Comparison of ENCODE assay signal across 14 cellular contexts in the genomic region with DNA sequence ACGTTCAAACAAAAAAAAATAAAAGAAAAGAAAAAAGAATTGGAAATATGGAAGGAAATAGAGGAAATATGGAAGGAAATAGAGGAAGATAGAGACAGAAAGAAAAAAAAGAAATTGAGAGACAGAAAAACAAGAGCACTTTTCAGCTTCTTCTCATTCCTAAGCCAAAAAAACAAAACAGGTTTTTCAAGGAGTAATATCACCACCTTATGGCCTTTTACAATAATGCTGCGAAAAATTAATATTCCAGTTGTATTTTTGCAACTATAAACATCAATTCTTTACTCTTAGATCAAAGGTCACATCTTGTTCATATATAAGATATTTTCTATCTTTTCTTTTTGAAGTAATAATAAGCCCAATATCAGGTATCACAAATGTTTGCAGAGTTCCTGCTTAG.
DNase-seq lines count a peak whose midpoint lies in the region; ATAC-seq and TF ChIP-seq lines count a peak whose summit lies in the region.
"Had no signal": no experiment of that assay in that cellular context is flagged by ENCODE, and none has a peak within 500 bp of the region (broad histone marks: within the 10 kb centered on the region; RNA-seq: fewer than 3 reads in every experiment).

No MANE protein-coding gene starts in this region.

- CTCF ChIA-PET in RWPE1 (lab: Yijun Ruan, JAX) = interaction anchor here (0.6 kb wide), 1 partner anchor 23 kb away, joined by 3 read pairs; no protein-coding TSS in a partner anchor

- no peak overlapping the region for H3K27ac ChIP-seq in RWPE1
- H3K27ac ChIP-seq: esophagus squamous epithelium had no signal

- H3K27ac Mint-ChIP-seq in neural crest cell (ENCODE audit: unreplicated experiment) = no peak overlapping the region
- H3K27ac Mint-ChIP-seq: activated T-cell treated with anti-CD3 and anti-CD28 coated beads, Interleukin-2, amount 50 U/mL, for 72 hours had no signal

- H3K36me3 Mint-ChIP-seq in neural crest cell (ENCODE audit: low read depth) = no peaks in the 10 kb centered on the region

- no peak for TF ChIP-seq CTCF in cardiac fibroblast (IDR thresholded peaks at IDR 0.05; ENCODE audit: low read depth, low read length)
- peak; percentile 70 for TF ChIP-seq CTCF in neural crest cell (conservative IDR thresholded peaks at IDR 0.05)
- TF ChIP-seq CTCF in RWPE1 (conservative IDR thresholded peaks at IDR 0.05; ENCODE audit: low read depth) = no peak

- H3K4me3 Mint-ChIP-seq in neural crest cell = no peak overlapping the region
- H3K4me3 Mint-ChIP-seq: activated T-cell treated with anti-CD3 and anti-CD28 coated beads, Interleukin-2, amount 50 U/mL, for 72 hours had no signal

- ATAC-seq in GM21367 (IDR thresholded peaks at IDR 0.05; ENCODE audit: unreplicated experiment) = no peak
- ATAC-seq: activated T-cell treated with anti-CD3 and anti-CD28 coated beads, Interleukin-2, amount 50 U/mL, for 72 hours had no signal

- no peaks in the 10 kb centered on the region for H3K9me3 Mint-ChIP-seq in neural crest cell

- H3K4me1 Mint-ChIP-seq in neural crest cell = no peaks in the 10 kb centered on the region

- DNase-seq in GM03348 (ENCODE audit: low spot score) (peak; percentile 37), NAMALWA (ENCODE audit: low spot score) (peak; percentile 4), cardiac fibroblast (ENCODE audit: low read depth in 2 of 2) (peak; percentile 4 to 23), neural crest cell (ENCODE audit: low read depth, low spot score) (no peak), CD1c-positive myeloid dendritic cell (ENCODE audit: extremely low spot score) (no peak), RWPE1 (ENCODE audit: low spot score) (no peak)
- DNase-seq in activated naive CD4-positive, alpha-beta T cell treated with anti-CD3 and anti-CD28 coated beads, Interleukin-2, amount 50 U/mL, for 16 hours = no peak
- DNase-seq: activated T-cell treated with anti-CD3 and anti-CD28 coated beads, Interleukin-2, amount 50 U/mL, for 72 hours; caudate nucleus; esophagus squamous epithelium; kidney; NCI-H1930; stimulated activated naive CD4-positive, alpha-beta T cell had no signal

- POLR2A ChIA-PET in RWPE1 (lab: Yijun Ruan, JAX; ENCODE audit: low non-redundant PET) = no interaction called here

- no peak overlapping the region for H3K4me3 ChIP-seq in cardiac fibroblast (replicated peaks in 1 of 2; ENCODE audit: low read depth in 2 of 2, low read length in 2 of 2)
- H3K4me3 ChIP-seq: esophagus squamous epithelium had no signal

- H3K27me3 Mint-ChIP-seq in neural crest cell (ENCODE audit: low read depth) = no peaks in the 10 kb centered on the region

Comparison
In these comparisons a context has a peak if more than half of its experiments do, and no peak if none do; other contexts are left out.
1. DNase-seq: peak in GM03348 (single experiment), NAMALWA (single experiment) and cardiac fibroblast (2 of 2); none in neural crest cell (single experiment), CD1c-positive myeloid dendritic cell (single experiment), activated naive CD4-positive, alpha-beta T cell treated with anti-CD3 and anti-CD28 coated beads, Interleukin-2, amount 50 U/mL, for 16 hours (single experiment) and RWPE1 (single experiment).